23 cellular contexts compared by ENCODE assay signal in genomic region chr18:9926977-9927376, GRCh38. TPM values are rescaled to one million over a fixed set of nuclear protein-coding genes. Genes with fewer than 3 reads are reported as not detected.
DNase-seq lines count a peak whose midpoint lies in the region; ATAC-seq and TF ChIP-seq lines count a peak whose summit lies in the region.
"Had no signal": no experiment of that assay in that cellular context is flagged by ENCODE, and none has a peak within 500 bp of the region (broad histone marks: within the 10 kb centered on the region; RNA-seq: fewer than 3 reads in every experiment).

No MANE protein-coding gene starts in this region.

- H3F3A ChIP-seq in PC-9 (ENCODE audit: insufficient read depth, low read depth): peaks cover 22% of the 10 kb centered on the region

- no peak for DNase-seq in activated naive CD8-positive, alpha-beta T cell treated with anti-CD3 and anti-CD28 coated beads for 36 hours
- DNase-seq in PC-9 (no peak), chondrocyte (ENCODE audit: low spot score) (no peak), germinal center (ENCODE audit: low spot score) (no peak), HuH-7 (ENCODE audit: low spot score) (no peak)
- DNase-seq: ACHN; activated CD4-positive, alpha-beta memory T cell treated with anti-CD3 and anti-CD28 coated beads, Interleukin-2, amount 10 ng/mL, durations not matched to agents 7 days and 5 days; DMS53; foreskin keratinocyte; Kasumi-1; NCI-H1105; NCI-H524; Right ventricle myocardium superior had no signal

- no peak overlapping the region for H2AFZ ChIP-seq in PC-9
- H2AFZ ChIP-seq: neural progenitor cell had no signal

- POLR2A ChIA-PET in PC-9 (lab: Charles Lee; ENCODE audit: unreplicated experiment): interaction anchor here (0.7 kb wide), 1 partner anchor 816 kb away, joined by 6 read pairs; no protein-coding TSS in a partner anchor

- ATAC-seq in stimulated activated memory B cell treated with anti-CD40 and anti-IgM and Interleukin-4, amounts not matched to agents 10 μg/mL and 1 μg/mL and 100 μg/mL, for 72 hours: no peak
- no peak for ATAC-seq in HG03342 (IDR thresholded peaks at IDR 0.05; ENCODE audit: unreplicated experiment)
- ATAC-seq: foreskin keratinocyte had no signal

- H3K4me3 ChIP-seq in PC-9: no peak overlapping the region
- H3K4me3 ChIP-seq: neural progenitor cell had no signal

- no peaks in the 10 kb centered on the region for H3K27me3 Mint-ChIP-seq in activated naive CD8-positive, alpha-beta T cell
- no peaks in the 10 kb centered on the region for H3K27me3 Mint-ChIP-seq in activated naive CD8-positive, alpha-beta T cell treated with anti-CD3 and anti-CD28 coated beads for 36 hours
- no peaks in the 10 kb centered on the region for H3K27me3 Mint-ChIP-seq in chondrocyte (ENCODE audit: low read depth)
- H3K27me3 Mint-ChIP-seq in stimulated activated memory B cell treated with anti-CD40 and anti-IgM and Interleukin-4, amounts not matched to agents 10 μg/mL and 1 μg/mL and 100 μg/mL, for 72 hours: no peaks in the 10 kb centered on the region
- H3K27me3 Mint-ChIP-seq: activated CD4-positive, alpha-beta memory T cell treated with anti-CD3 and anti-CD28 coated beads, Interleukin-2, amount 10 ng/mL, durations not matched to agents 7 days and 5 days had no signal

- no peaks in the 10 kb centered on the region for H3K9me3 Mint-ChIP-seq in activated naive CD8-positive, alpha-beta T cell (ENCODE audit: low read depth)
- H3K9me3 Mint-ChIP-seq in activated naive CD8-positive, alpha-beta T cell treated with anti-CD3 and anti-CD28 coated beads for 36 hours: no peaks in the 10 kb centered on the region
- H3K9me3 Mint-ChIP-seq in chondrocyte (ENCODE audit: low read depth): no peaks in the 10 kb centered on the region
- no peaks in the 10 kb centered on the region for H3K9me3 Mint-ChIP-seq in stimulated activated memory B cell treated with anti-CD40 and anti-IgM and Interleukin-4, amounts not matched to agents 10 μg/mL and 1 μg/mL and 100 μg/mL, for 72 hours
- H3K9me3 Mint-ChIP-seq: activated CD4-positive, alpha-beta memory T cell treated with anti-CD3 and anti-CD28 coated beads, Interleukin-2, amount 10 ng/mL, durations not matched to agents 7 days and 5 days; neural progenitor cell had no signal

- BruUV-seq in PC-9 (replicated peaks; lab: Mats Ljungman, UMichigan): no TSS peak

- CTCF ChIA-PET in PC-9 (lab: Charles Lee): no interaction called here

- H3K27me3 ChIP-seq in PC-9 (ENCODE audit: insufficient read depth, low read depth): no peaks in the 10 kb centered on the region
- H3K27me3 ChIP-seq: foreskin keratinocyte, neural progenitor cell had no signal

- H3K36me3 Mint-ChIP-seq in activated naive CD8-positive, alpha-beta T cell: no peaks in the 10 kb centered on the region
- H3K36me3 Mint-ChIP-seq in activated naive CD8-positive, alpha-beta T cell treated with anti-CD3 and anti-CD28 coated beads for 36 hours: peaks cover 2% of the 10 kb centered on the region
- H3K36me3 Mint-ChIP-seq in chondrocyte (ENCODE audit: low read depth): peaks cover 2% of the 10 kb centered on the region
- H3K36me3 Mint-ChIP-seq in stimulated activated memory B cell treated with anti-CD40 and anti-IgM and Interleukin-4, amounts not matched to agents 10 μg/mL and 1 μg/mL and 100 μg/mL, for 72 hours: peaks cover 9% of the 10 kb centered on the region

- no peaks in the 10 kb centered on the region for H3K9me2 ChIP-seq in PC-9 (ENCODE audit: insufficient read depth)

- intact Hi-C loops in PC-9 (cut with micrococcal nuclease; ENCODE audit: unreplicated experiment): no loop called here

- no peak overlapping the region for H3K27ac Mint-ChIP-seq in activated naive CD8-positive, alpha-beta T cell
- no peak overlapping the region for H3K27ac Mint-ChIP-seq in activated naive CD8-positive, alpha-beta T cell treated with anti-CD3 and anti-CD28 coated beads for 36 hours
- peak overlapping the region; percentile 75 for H3K27ac Mint-ChIP-seq in chondrocyte (ENCODE audit: unreplicated experiment)
- H3K27ac Mint-ChIP-seq in stimulated activated memory B cell treated with anti-CD40 and anti-IgM and Interleukin-4, amounts not matched to agents 10 μg/mL and 1 μg/mL and 100 μg/mL, for 72 hours: peak overlapping the region; percentile 72
- H3K27ac Mint-ChIP-seq: activated CD4-positive, alpha-beta memory T cell treated with anti-CD3 and anti-CD28 coated beads, Interleukin-2, amount 10 ng/mL, durations not matched to agents 7 days and 5 days; neural progenitor cell had no signal

- TF ChIP-seq CTCF in PC-9 (conservative IDR thresholded peaks at IDR 0.05) (no peak), chondrocyte (IDR thresholded peaks at IDR 0.05) (no peak)

- peaks cover 5% of the 10 kb centered on the region; the same call in 1 of the 2 replicates for H3K36me3 ChIP-seq in PC-9 (ENCODE audit: low read depth)
- H3K36me3 ChIP-seq: neural progenitor cell had no signal

- H3K4me1 Mint-ChIP-seq in activated naive CD8-positive, alpha-beta T cell (ENCODE audit: low read depth): peaks cover 90% of the 10 kb centered on the region
- peaks cover 75% of the 10 kb centered on the region for H3K4me1 Mint-ChIP-seq in activated naive CD8-positive, alpha-beta T cell treated with anti-CD3 and anti-CD28 coated beads for 36 hours
- H3K4me1 Mint-ChIP-seq in chondrocyte (ENCODE audit: low read depth): peaks cover 64% of the 10 kb centered on the region
- H3K4me1 Mint-ChIP-seq in stimulated activated memory B cell treated with anti-CD40 and anti-IgM and Interleukin-4, amounts not matched to agents 10 μg/mL and 1 μg/mL and 100 μg/mL, for 72 hours: peaks cover 47% of the 10 kb centered on the region

- H3K9me3 ChIP-seq in PC-9 (ENCODE audit: insufficient read depth, low read depth): no peaks in the 10 kb centered on the region

- peaks cover 90% of the 10 kb centered on the region for H4K20me1 ChIP-seq in PC-9 (ENCODE audit: insufficient read depth)

- H3K79me2 ChIP-seq in PC-9 (ENCODE audit: low read depth): peaks cover 100% of the 10 kb centered on the region

- peaks cover 35% of the 10 kb centered on the region for H3K4me1 ChIP-seq in PC-9 (replicated peaks; ENCODE audit: insufficient read depth)

- peak overlapping the region; percentile 7; the same call in 1 of the 2 replicates for H3K27ac ChIP-seq in PC-9
- H3K27ac ChIP-seq: neural progenitor cell, VCaP had no signal

- H3K4me3 Mint-ChIP-seq in activated naive CD8-positive, alpha-beta T cell: peak overlapping the region; percentile 33
- H3K4me3 Mint-ChIP-seq in activated naive CD8-positive, alpha-beta T cell treated with anti-CD3 and anti-CD28 coated beads for 36 hours: no peak overlapping the region
- H3K4me3 Mint-ChIP-seq in chondrocyte (ENCODE audit: unreplicated experiment): no peak overlapping the region
- peak overlapping the region; percentile 56 for H3K4me3 Mint-ChIP-seq in stimulated activated memory B cell treated with anti-CD40 and anti-IgM and Interleukin-4, amounts not matched to agents 10 μg/mL and 1 μg/mL and 100 μg/mL, for 72 hours
- H3K4me3 Mint-ChIP-seq: activated CD4-positive, alpha-beta memory T cell treated with anti-CD3 and anti-CD28 coated beads, Interleukin-2, amount 10 ng/mL, durations not matched to agents 7 days and 5 days; neural progenitor cell had no signal

- H3K4me2 ChIP-seq in PC-9: peak overlapping the region; percentile 17; the same call in 1 of the 2 replicates

RNA-seq across cellular contexts. Expression of gene VAPA, which starts 13.2 kb away (rescaled TPM):
- total RNA-seq in activated naive CD8-positive, alpha-beta T cell treated with anti-CD3 and anti-CD28 coated beads for 36 hours: 100 to 1,000 TPM; 157 to 172 TPM
- total RNA-seq in PC-9 (2021): 340 and 359 TPM in 2 replicates
- 125 to 143 TPM (median 141 TPM) in 3 replicates for total RNA-seq in chondrocyte

RNA-seq across cellular contexts. Expression of gene TXNDC2, which starts 41.2 kb away (rescaled TPM):
- not detected for total RNA-seq in activated naive CD8-positive, alpha-beta T cell treated with anti-CD3 and anti-CD28 coated beads for 36 hours
- total RNA-seq in PC-9 (2021) (0.11 TPM in 1 of 2 replicates, not detected in the other), chondrocyte (0.17 to 0.41 TPM (median 0.28 TPM) in 3 replicates)
- total RNA-seq: epithelial cell of proximal tubule; foreskin keratinocyte; HT-29; kidney epithelial cell; renal cortical epithelial cell; Right ventricle myocardium superior; T-helper 1 cell treated with Interleukin-12 subunit alpha and Interleukin-12 subunit beta and Interleukin-4 antibody, amounts not matched to agents 30 ng/mL and 1 ng/mL, for 36 hours had no signal

Comparison
In these comparisons a context has a peak if more than half of its experiments do, and no peak if none do; other contexts are left out.
1. H3K4me3 Mint-ChIP-seq: peak in activated naive CD8-positive, alpha-beta T cell (single experiment) and stimulated activated memory B cell treated with anti-CD40 and anti-IgM and Interleukin-4, amounts not matched to agents 10 μg/mL and 1 μg/mL and 100 μg/mL, for 72 hours (single experiment); none in activated naive CD8-positive, alpha-beta T cell treated with anti-CD3 and anti-CD28 coated beads for 36 hours (single experiment) and chondrocyte (single experiment).
2. H3K27ac Mint-ChIP-seq: peak in chondrocyte (single experiment) and stimulated activated memory B cell treated with anti-CD40 and anti-IgM and Interleukin-4, amounts not matched to agents 10 μg/mL and 1 μg/mL and 100 μg/mL, for 72 hours (single experiment); none in activated naive CD8-positive, alpha-beta T cell (single experiment) and activated naive CD8-positive, alpha-beta T cell treated with anti-CD3 and anti-CD28 coated beads for 36 hours (single experiment).